ENCODE assay signal across 15 cellular contexts in the genomic region with DNA sequence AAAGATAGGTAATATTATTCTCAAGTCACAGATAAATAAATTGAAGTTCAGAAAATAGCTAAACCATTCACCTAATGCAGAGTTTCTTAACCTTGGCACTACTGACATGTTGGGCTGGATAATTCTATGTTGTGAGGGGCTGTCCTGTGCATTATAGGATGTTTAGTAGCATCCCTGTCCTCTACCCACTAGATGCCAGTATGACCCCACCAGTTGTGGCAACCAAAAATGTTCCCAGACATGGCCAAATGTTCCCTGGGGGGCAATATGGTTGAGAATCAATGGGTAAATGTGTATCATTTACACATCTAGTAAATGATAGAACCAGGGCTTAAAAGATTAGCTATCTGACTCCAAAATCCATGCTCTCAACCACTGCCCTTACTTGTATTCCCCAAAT.
"Had no signal": no experiment of that assay in that cellular context is flagged by ENCODE, and none has a peak within 500 bp of the region (broad histone marks: within the 10 kb centered on the region; RNA-seq: fewer than 3 reads in every experiment).

No MANE protein-coding gene starts in this region.

- ATAC-seq: body of pancreas; esophagus mucosa; natural killer cell treated with Interleukin-12 subunit alpha and Interleukin-12 subunit beta and Interleukin-15 and Interleukin-18, amount 100 ng/mL, for 72 hours; T-helper 17 cell; WTC11 had no signal

- H3K27me3 ChIP-seq: body of pancreas, suprapubic skin, upper lobe of left lung had no signal

- H3K4me3 ChIP-seq: body of pancreas, dorsolateral prefrontal cortex, suprapubic skin, upper lobe of left lung had no signal

- H3K4me1 Mint-ChIP-seq: activated naive CD4-positive, alpha-beta T cell treated with anti-CD3 and anti-CD28 coated beads, Interleukin-2, amount 50 U/mL, for 24 hours; memory B cell; T-helper 17 cell had no signal

- H3K4me3 Mint-ChIP-seq: activated naive CD4-positive, alpha-beta T cell treated with anti-CD3 and anti-CD28 coated beads, Interleukin-2, amount 50 U/mL, for 24 hours; memory B cell; natural killer cell treated with Interleukin-12 subunit alpha and Interleukin-12 subunit beta and Interleukin-15 and Interleukin-18, amount 100 ng/mL, for 72 hours; T-helper 17 cell; WTC11 had no signal

- H3K36me3 Mint-ChIP-seq: activated naive CD4-positive, alpha-beta T cell treated with anti-CD3 and anti-CD28 coated beads, Interleukin-2, amount 50 U/mL, for 24 hours; memory B cell; natural killer cell treated with Interleukin-12 subunit alpha and Interleukin-12 subunit beta and Interleukin-15 and Interleukin-18, amount 100 ng/mL, for 72 hours had no signal

- H3K9me3 Mint-ChIP-seq: activated naive CD4-positive, alpha-beta T cell treated with anti-CD3 and anti-CD28 coated beads, Interleukin-2, amount 50 U/mL, for 24 hours; memory B cell; natural killer cell treated with Interleukin-12 subunit alpha and Interleukin-12 subunit beta and Interleukin-15 and Interleukin-18, amount 100 ng/mL, for 72 hours had no signal

- H3K4me1 ChIP-seq: body of pancreas, suprapubic skin, upper lobe of left lung had no signal

- H3K27ac Mint-ChIP-seq: activated naive CD4-positive, alpha-beta T cell treated with anti-CD3 and anti-CD28 coated beads, Interleukin-2, amount 50 U/mL, for 24 hours; memory B cell; natural killer cell treated with Interleukin-12 subunit alpha and Interleukin-12 subunit beta and Interleukin-15 and Interleukin-18, amount 100 ng/mL, for 72 hours; T-helper 17 cell; WTC11 had no signal

- H3K36me3 ChIP-seq: suprapubic skin, upper lobe of left lung had no signal

- H3K27me3 Mint-ChIP-seq: activated naive CD4-positive, alpha-beta T cell treated with anti-CD3 and anti-CD28 coated beads, Interleukin-2, amount 50 U/mL, for 24 hours; memory B cell; T-helper 17 cell had no signal

- H3K27ac ChIP-seq: body of pancreas, dorsolateral prefrontal cortex, suprapubic skin, upper lobe of left lung had no signal

- DNase-seq: activated CD4-positive, alpha-beta T cell treated with anti-CD3 and anti-CD28 coated beads for 48 hours; activated T-cell treated with anti-CD3 and anti-CD28 coated beads, Interleukin-2, amount 50 U/mL, for 1 hour; body of pancreas; dorsolateral prefrontal cortex; islet precursor cell; stimulated activated CD4-positive, alpha-beta T cell treated with anti-CD3 and anti-CD28 coated beads, Interleukin-2, amount 100 ng/mL, for 48 hours; stimulated activated naive CD4-positive, alpha-beta T cell treated with Interleukin-2 at 50 U/mL for 16 hours; T-helper 17 cell; upper lobe of left lung had no signal

- H3K9me3 ChIP-seq: body of pancreas, suprapubic skin had no signal
